Comparison of ENCODE assay signal across 8 cellular contexts in genomic region chr19:34667349-34668076, GRCh38. TPM values are rescaled to one million over a fixed set of nuclear protein-coding genes. Genes with fewer than 3 reads are reported as not detected.
DNase-seq lines count a peak whose midpoint lies in the region; ATAC-seq and TF ChIP-seq lines count a peak whose summit lies in the region.

No MANE protein-coding gene starts in this region.

- no peaks in the 10 kb centered on the region for H3K27me3 Mint-ChIP-seq in activated naive CD4-positive, alpha-beta T cell treated with anti-CD3 and anti-CD28 coated beads, Interleukin-2, amount 10 ng/mL, durations not matched to agents 7 days and 5 days
- H3K27me3 Mint-ChIP-seq in mesothelial cell of epicardium (ENCODE audit: low read depth) = peaks cover 2% of the 10 kb centered on the region

- TF ChIP-seq CTCF in foreskin fibroblast (IDR thresholded peaks at IDR 0.05; ENCODE audit: low read depth, low read length) = no peak
- no peak for TF ChIP-seq CTCF in mesothelial cell of epicardium (IDR thresholded peaks at IDR 0.05; ENCODE audit: unreplicated experiment)

- no peaks in the 10 kb centered on the region for H3K9me3 ChIP-seq in SJSA1 (replicated peaks)
- H3K9me3 ChIP-seq in subcutaneous abdominal adipose tissue (ENCODE audit: control insufficient read depth in 5 of 5, low read length in 5 of 5) = no peaks in the 10 kb centered on the region

- peak overlapping the region; percentile 89 for H3K27ac Mint-ChIP-seq in activated naive CD4-positive, alpha-beta T cell treated with anti-CD3 and anti-CD28 coated beads, Interleukin-2, amount 10 ng/mL, durations not matched to agents 7 days and 5 days
- H3K27ac Mint-ChIP-seq in mesothelial cell of epicardium = no peak overlapping the region

- H3K4me3 Mint-ChIP-seq in activated naive CD4-positive, alpha-beta T cell treated with anti-CD3 and anti-CD28 coated beads, Interleukin-2, amount 10 ng/mL, durations not matched to agents 7 days and 5 days = peak overlapping the region; percentile 31
- H3K4me3 Mint-ChIP-seq in mesothelial cell of epicardium = no peak overlapping the region

- peaks cover 21% of the 10 kb centered on the region for H3K4me1 Mint-ChIP-seq in activated naive CD4-positive, alpha-beta T cell treated with anti-CD3 and anti-CD28 coated beads, Interleukin-2, amount 10 ng/mL, durations not matched to agents 7 days and 5 days
- no peaks in the 10 kb centered on the region for H3K4me1 Mint-ChIP-seq in mesothelial cell of epicardium

- ATAC-seq in GM18502 (IDR thresholded peaks at IDR 0.05; ENCODE audit: poor library complexity, unreplicated experiment) = no peak

- H3K9ac ChIP-seq in subcutaneous abdominal adipose tissue (ENCODE audit: low read length in 5 of 5) = peak overlapping the region in 3 of 5 donors; percentile 55 to 72 (median 63)

- DNase-seq in activated naive CD4-positive, alpha-beta T cell treated with anti-CD3 and anti-CD28 coated beads, Interleukin-2, amount 10 ng/mL, durations not matched to agents 7 days and 5 days = no peak
- DNase-seq in activated naive CD4-positive, alpha-beta T cell treated with Interleukin-2 at 50 U/mL for 16 hours = no peak
- DNase-seq in SJSA1 (ENCODE audit: low read depth in 1 of 2, low spot score in 2 of 2) (peak; percentile 47 to 62), foreskin fibroblast (peak; percentile 4 to 20), NCI-H82 treated with DMSO at 0.1 percent for 48 hours (lab: John Stamatoyannopoulos, UW; ENCODE audit: unreplicated experiment) (no peak), mesothelial cell of epicardium (ENCODE audit: low spot score in 2 of 2, unreplicated experiment in 2 of 2) (no peak)

- H3K36me3 Mint-ChIP-seq in activated naive CD4-positive, alpha-beta T cell treated with anti-CD3 and anti-CD28 coated beads, Interleukin-2, amount 10 ng/mL, durations not matched to agents 7 days and 5 days = peaks cover 6% of the 10 kb centered on the region
- H3K36me3 Mint-ChIP-seq in mesothelial cell of epicardium = no peaks in the 10 kb centered on the region

- H3K9me3 Mint-ChIP-seq in activated naive CD4-positive, alpha-beta T cell treated with anti-CD3 and anti-CD28 coated beads, Interleukin-2, amount 10 ng/mL, durations not matched to agents 7 days and 5 days = peaks cover 7% of the 10 kb centered on the region
- H3K9me3 Mint-ChIP-seq in mesothelial cell of epicardium = no peaks in the 10 kb centered on the region

- H3K4me3 ChIP-seq in SJSA1 = peak overlapping the region; percentile 39
- peak overlapping the region; percentile 37 to 39 for H3K4me3 ChIP-seq in foreskin fibroblast (ENCODE audit: low read depth in 1 of 2, low read length in 2 of 2)
- H3K4me3 ChIP-seq in subcutaneous abdominal adipose tissue (ENCODE audit: low read depth in 1 of 5, low read length in 5 of 5) = peak overlapping the region; percentile 58 to 72 (median 62)

- H3K27ac ChIP-seq in SJSA1 (peak overlapping the region; percentile 89), subcutaneous abdominal adipose tissue (ENCODE audit: low read depth, low read length) (no peak overlapping the region)

- H3K27me3 ChIP-seq in SJSA1 (replicated peaks) (no peaks in the 10 kb centered on the region), subcutaneous abdominal adipose tissue (ENCODE audit: control insufficient read depth in 5 of 5, insufficient read depth in 4 of 5, low read length in 5 of 5) (no peaks in the 10 kb centered on the region)

- no peaks in the 10 kb centered on the region for H3K36me3 ChIP-seq in SJSA1
- no peaks in the 10 kb centered on the region for H3K36me3 ChIP-seq in subcutaneous abdominal adipose tissue (ENCODE audit: control insufficient read depth in 5 of 5, insufficient read depth in 5 of 5, low read length in 5 of 5)

- H3K4me1 ChIP-seq in SJSA1 (replicated peaks) (peaks cover 13% of the 10 kb centered on the region), subcutaneous abdominal adipose tissue (ENCODE audit: control insufficient read depth in 5 of 5, insufficient read depth in 5 of 5, low read length in 5 of 5) (peaks cover 0 to 15% (median 9%) of the 10 kb centered on the region in 5 donors)

- CTCF ChIA-PET in activated naive CD4-positive, alpha-beta T cell treated with anti-CD3 and anti-CD28 coated beads, Interleukin-2, amount 10 ng/mL, durations not matched to agents 7 days and 5 days (lab: Charles Lee) = interaction anchor here (1.2 kb wide), 1 partner anchor 27 kb away, joined by 3 read pairs; no protein-coding TSS in a partner anchor

RNA-seq across cellular contexts. Expression of gene SCGB2B2, which starts 9.4 kb away (rescaled TPM):
- total RNA-seq in SJSA1 (2014; rRNA removed; shearing (Covaris generic)) = not detected in 2 replicates
- total RNA-seq in mesothelial cell of epicardium = 1.0 to 1.3 TPM (median 1.1 TPM) in 3 replicates

RNA-seq across cellular contexts. Expression of gene ZNF302, which starts 10.0 kb away (rescaled TPM):
- total RNA-seq in SJSA1 (2014; rRNA removed; shearing (Covaris generic)) = 19.5 and 19.7 TPM in 2 replicates
- total RNA-seq in mesothelial cell of epicardium = 41.0 to 43.8 TPM (median 43.1 TPM) in 3 replicates

Comparison
In these comparisons a context has a peak if more than half of its experiments do, and no peak if none do; other contexts are left out.
1. DNase-seq: peak in SJSA1 (2 of 2) and foreskin fibroblast (2 of 2); none in activated naive CD4-positive, alpha-beta T cell treated with anti-CD3 and anti-CD28 coated beads, Interleukin-2, amount 10 ng/mL, durations not matched to agents 7 days and 5 days (single experiment), activated naive CD4-positive, alpha-beta T cell treated with Interleukin-2 at 50 U/mL for 16 hours (single experiment), NCI-H82 treated with DMSO at 0.1 percent for 48 hours (single experiment) and mesothelial cell of epicardium (0 of 2).
2. Peak in every context shown above with its lines, with median percentiles within 50 percentile points of each other: H3K4me3 ChIP-seq.